In genomic region chr17:73347355-73347754, GRCh38 we compare ENCODE assay signal across 18 cellular contexts. TPM values are rescaled to one million over a fixed set of nuclear protein-coding genes. Genes with fewer than 3 reads are reported as not detected.
DNase-seq lines count a peak whose midpoint lies in the region; ATAC-seq and TF ChIP-seq lines count a peak whose summit lies in the region.
"Had no signal": no experiment of that assay in that cellular context is flagged by ENCODE, and none has a peak within 500 bp of the region (broad histone marks: within the 10 kb centered on the region; RNA-seq: fewer than 3 reads in every experiment).

No MANE protein-coding gene starts in this region.

- no peaks in the 10 kb centered on the region for H4K20me1 ChIP-seq in mammary epithelial cell (ENCODE audit: insufficient read depth, low read length)
- H4K20me1 ChIP-seq: BLaER1 treated with 17β-estradiol and CSF1 and Interleukin-3, amounts not matched to agents 10 nM and 100 nM had no signal

- no TSS peak for BruUV-seq in mammary epithelial cell (replicated peaks; lab: Mats Ljungman, UMichigan)

- no peak overlapping the region for H3K4me2 ChIP-seq in mammary epithelial cell (ENCODE audit: insufficient read depth, low read depth, low read length)
- H3K4me2 ChIP-seq: BLaER1 treated with 17β-estradiol and CSF1 and Interleukin-3, amounts not matched to agents 10 nM and 100 nM had no signal

- H2AFZ ChIP-seq in mammary epithelial cell (ENCODE audit: low read depth, low read length): no peak overlapping the region

- H3K36me3 ChIP-seq in uterus (no peaks in the 10 kb centered on the region), mammary epithelial cell (ENCODE audit: insufficient read depth, low read length) (no peaks in the 10 kb centered on the region)
- H3K36me3 ChIP-seq: BLaER1 treated with 17β-estradiol and CSF1 and Interleukin-3, amounts not matched to agents 10 nM and 100 nM had no signal

- intact Hi-C loops in uterus (cut with DNase I; ENCODE audit: low total_unique reads): no loop called here
- intact Hi-C loops in mammary epithelial cell (cut with micrococcal nuclease): no loop called here

- TF ChIP-seq CTCF in fibroblast of the aortic adventitia (IDR thresholded peaks at IDR 0.05; ENCODE audit: insufficient read depth, low read length) (no peak), omental fat pad (IDR thresholded peaks at IDR 0.05) (no peak), uterus (IDR thresholded peaks at IDR 0.05) (no peak), mammary epithelial cell (conservative IDR thresholded peaks at IDR 0.05 in 1 of 2, IDR thresholded peaks at IDR 0.05 in 1 of 2; ENCODE audit: extremely low read depth in 1 of 2, insufficient read depth in 1 of 2, low read depth in 1 of 2, low read length in 2 of 2) (no peak)

- ATAC-seq in omental fat pad (ENCODE audit: low FRiP score): peak; percentile 55
- ATAC-seq: activated naive CD4-positive, alpha-beta T cell treated with anti-CD3 and anti-CD28 coated beads, Interleukin-2, amount 50 U/mL, for 72 hours; right cardiac atrium had no signal

- no peaks in the 10 kb centered on the region for H3K9me3 ChIP-seq in uterus
- H3K9me3 ChIP-seq in mammary epithelial cell (replicated peaks; ENCODE audit: insufficient read depth, low read length): no peaks in the 10 kb centered on the region
- H3K9me3 ChIP-seq: BLaER1 treated with 17β-estradiol and CSF1 and Interleukin-3, amounts not matched to agents 10 nM and 100 nM had no signal

- no peaks in the 10 kb centered on the region for H3K27me3 ChIP-seq in uterus
- H3K27me3 ChIP-seq in mammary epithelial cell (ENCODE audit: insufficient read depth, low read length): no peaks in the 10 kb centered on the region
- H3K27me3 ChIP-seq: BLaER1 treated with 17β-estradiol and CSF1 and Interleukin-3, amounts not matched to agents 10 nM and 100 nM had no signal

- DNase-seq in amygdala (lab: John Stamatoyannopoulos, UW) (peak in 48 of 56 donors; percentile 18 to 88 (median 62)), fibroblast of the aortic adventitia (ENCODE audit: low read depth) (peak; percentile 24), omental fat pad (ENCODE audit: low spot score) (no peak), uterus (peak in 1 of 2 donors; percentile 65), mammary epithelial cell (no peak), retina (no peak), NCI-H1694 (lab: John Stamatoyannopoulos, UW) (no peak)
- DNase-seq: activated CD4-positive, alpha-beta T cell treated with anti-CD3 and anti-CD28 coated beads, Interleukin-2, amount 10 ng/mL, durations not matched to agents 24 days and 14 days; DMS79 treated with DMSO at 0.1 percent for 48 hours; glutamatergic neuron; MV-4-11; NCI-H2171 treated with DMSO at 0.1 percent for 48 hours; NK-92 treated with Interleukin-12 subunit alpha and Interleukin-12 subunit beta, amount 100 ng/mL, for 24 hours; SHP77 treated with DMSO at 0.1 percent for 48 hours; stimulated activated CD4-positive, alpha-beta T cell treated with anti-CD3 and anti-CD28 coated beads, Interleukin-4, amount 100 ng/mL, for 1 hour had no signal

- H3K4me1 ChIP-seq in uterus (peaks cover 8 to 20% of the 10 kb centered on the region in 2 donors), mammary epithelial cell (ENCODE audit: insufficient read depth, low read length) (peaks cover 14% of the 10 kb centered on the region)

- dilution Hi-C loops in mammary epithelial cell (cut with HindIII; ENCODE audit: low sequenced_read_pairs): loop anchor here (5.0 kb wide), 2 partner anchors 45 to 80 kb away; no protein-coding TSS in a partner anchor

- H3K4me3 ChIP-seq in fibroblast of the aortic adventitia (ENCODE audit: low read depth, low read length) (no peak overlapping the region), uterus (no peak overlapping the region), mammary epithelial cell (replicated peaks in 1 of 3; ENCODE audit: insufficient read depth in 1 of 3, low read depth in 2 of 3, low read length in 3 of 3) (no peak overlapping the region)
- H3K4me3 ChIP-seq: BLaER1 treated with 17β-estradiol and CSF1 and Interleukin-3, amounts not matched to agents 10 nM and 100 nM had no signal

- WGBS in mammary epithelial cell (ENCODE audit: low coverage, missing lambda C conversion rate): 37% methylated on average over 5 of the region's 5 CpGs

- H3K27ac ChIP-seq in uterus (peak overlapping the region; percentile 78 to 80), mammary epithelial cell (ENCODE audit: insufficient read depth, low read depth, low read length) (no peak overlapping the region)
- H3K27ac ChIP-seq: BLaER1 treated with 17β-estradiol and CSF1 and Interleukin-3, amounts not matched to agents 10 nM and 100 nM had no signal

- CTCF ChIA-PET in mammary epithelial cell (lab: Charles Lee; ENCODE audit: low non-redundant PET): no interaction called here

- no peak overlapping the region for H3K9ac ChIP-seq in mammary epithelial cell (ENCODE audit: insufficient read depth, low read length)
- H3K9ac ChIP-seq: BLaER1 treated with 17β-estradiol and CSF1 and Interleukin-3, amounts not matched to agents 10 nM and 100 nM had no signal

- H3K79me2 ChIP-seq in mammary epithelial cell (ENCODE audit: insufficient read depth, low read length): no peaks in the 10 kb centered on the region

- TF ChIP-seq POLR2A in uterus (IDR thresholded peaks at IDR 0.05): no peak

- in situ Hi-C loops in mammary epithelial cell (cut with MboI; ENCODE audit: low sequenced_read_pairs in 2 of 2): no loop called here

RNA-seq across cellular contexts. Expression of gene CDC42EP4, which starts 35.6 kb away (rescaled TPM):
- total RNA-seq in fibroblast of the aortic adventitia (ENCODE audit: low replicate concordance) (35.5 and 41.8 TPM in 2 replicates), omental fat pad (100 to 1,000 TPM; 137 to 224 (median 181) TPM), uterus (100 to 1,000 TPM in 1 of 4 donors, 10 to 100 TPM in 3; 26.6 to 131 (median 70.7) TPM), mammary epithelial cell (10 to 100 TPM; 21.4 to 25.3 TPM)
- polyA plus RNA-seq in mammary epithelial cell: 17.2 TPM
- 20.4 TPM for polyA minus RNA-seq in mammary epithelial cell

Comparison
In these comparisons a context has a peak if more than half of its experiments do, and no peak if none do; other contexts are left out.
1. DNase-seq: peak in amygdala (48 of 56) and fibroblast of the aortic adventitia (single experiment); none in omental fat pad (single experiment), mammary epithelial cell (single experiment), retina (single experiment) and NCI-H1694 (single experiment).